Comparison of ENCODE assay signal across 8 cellular contexts in genomic region chr12:108568653-108569154, GRCh38. TPM values are rescaled to one million over a fixed set of nuclear protein-coding genes. Genes with fewer than 3 reads are reported as not detected.
DNase-seq lines count a peak whose midpoint lies in the region; ATAC-seq and TF ChIP-seq lines count a peak whose summit lies in the region.

No MANE protein-coding gene starts in this region.

- peaks cover 64% of the 10 kb centered on the region for H3K36me3 Mint-ChIP-seq in MCF 10A (ENCODE audit: insufficient read depth, unreplicated experiment)

- DNase-seq in activated naive CD8-positive, alpha-beta T cell treated with anti-CD3 and anti-CD28 coated beads, Interleukin-2, amount 50 U/mL, for 16 hours (ENCODE audit: low read depth, low spot score), result peak; percentile 40
- peak; percentile 15 to 32 (median 21) for DNase-seq in stimulated activated CD4-positive, alpha-beta T cell treated with anti-CD3 and anti-CD28 coated beads, TNF-alpha, amount 100 ng/mL, for 4 hours (ENCODE audit: low read depth in 3 of 3)
- DNase-seq in NCI-H2029 treated with DMSO at 0.1 percent for 48 hours (lab: John Stamatoyannopoulos, UW) (no peak), MCF 10A (ENCODE audit: unreplicated experiment) (no peak), DMS114 treated with DMSO at 0.1 percent for 48 hours (lab: John Stamatoyannopoulos, UW; ENCODE audit: unreplicated experiment) (no peak)

- CTCF ChIA-PET in MCF 10A (lab: Yijun Ruan, JAX), result interaction anchor here (0.8 to 14.4 kb wide), 2 partner anchors 49 to 382 kb away, joined by 3 to 274 read pairs; no protein-coding TSS in a partner anchor

- peaks cover 46% of the 10 kb centered on the region for H3K36me3 ChIP-seq in OCI-LY3 (replicated peaks; ENCODE audit: low read depth, low read length)

- no peaks in the 10 kb centered on the region for H3K9me3 Mint-ChIP-seq in MCF 10A (ENCODE audit: unreplicated experiment)

- TF ChIP-seq CTCF in OCI-LY3 (IDR thresholded peaks at IDR 0.05; ENCODE audit: low read depth, low read length), result no peak
- TF ChIP-seq CTCF in MCF 10A (IDR thresholded peaks at IDR 0.05; ENCODE audit: unreplicated experiment), result no peak

- no TSS peak for BruUV-seq in MCF 10A (replicated peaks; lab: Mats Ljungman, UMichigan)

- peak; percentile 76 for ATAC-seq in GM18511 (IDR thresholded peaks at IDR 0.05; ENCODE audit: unreplicated experiment)
- peak; percentile 74 for ATAC-seq in HG02870 (IDR thresholded peaks at IDR 0.05; ENCODE audit: unreplicated experiment)

- intact Hi-C loops in MCF 10A (cut with micrococcal nuclease), result no loop called here

- peak overlapping the region; percentile 99 for H3K27ac ChIP-seq in OCI-LY3 (ENCODE audit: low read length)

- no peaks in the 10 kb centered on the region for H3K27me3 Mint-ChIP-seq in MCF 10A (ENCODE audit: insufficient read depth, unreplicated experiment)

- H3K4me2 ChIP-seq in OCI-LY3 (ENCODE audit: low read length), result peak overlapping the region; percentile 79

- H3K4me3 ChIP-seq in OCI-LY3 (ENCODE audit: low read length), result peak overlapping the region; percentile 53

- POLR2A ChIA-PET in MCF 10A (lab: Yijun Ruan, JAX), result interaction anchor here (0.6 to 1.1 kb wide), 3 partner anchors 50 to 308 kb away, joined by 3 to 5 read pairs (median 3); no protein-coding TSS in a partner anchor

- H4K20me1 ChIP-seq in OCI-LY3 (ENCODE audit: insufficient read depth, low read length), result no peaks in the 10 kb centered on the region

- no peak overlapping the region for H2AFZ ChIP-seq in OCI-LY3 (ENCODE audit: low read depth, low read length)

- H3K79me2 ChIP-seq in OCI-LY3 (ENCODE audit: low read length), result peaks cover 15% of the 10 kb centered on the region

- peak overlapping the region; percentile 85 for H3K9ac ChIP-seq in OCI-LY3 (ENCODE audit: low read length)

- H3K4me3 Mint-ChIP-seq in MCF 10A (ENCODE audit: unreplicated experiment), result no peak overlapping the region

- H3K4me1 ChIP-seq in OCI-LY3 (ENCODE audit: low read length), result peaks cover 100% of the 10 kb centered on the region

- H3K9me3 ChIP-seq in OCI-LY3 (ENCODE audit: insufficient read depth, low read length), result no peaks in the 10 kb centered on the region

- peaks cover 8% of the 10 kb centered on the region for H3K4me1 Mint-ChIP-seq in MCF 10A (ENCODE audit: insufficient read depth, unreplicated experiment)

- H3K27me3 ChIP-seq in OCI-LY3 (ENCODE audit: low read depth, low read length), result no peaks in the 10 kb centered on the region

- no peak overlapping the region for H3K27ac Mint-ChIP-seq in MCF 10A (ENCODE audit: low read depth, unreplicated experiment)

RNA-seq across cellular contexts. Expression of gene ISCU, which starts 6.3 kb away (rescaled TPM):
- total RNA-seq in MCF 10A (2022), result 115 and 125 TPM in 2 replicates

RNA-seq across cellular contexts. Expression of gene SART3, which starts 7.7 kb away (rescaled TPM):
- 73.4 and 85.4 TPM in 2 replicates for total RNA-seq in MCF 10A (2022)

RNA-seq across cellular contexts. Expression of gene TMEM119, which starts 29.2 kb away (rescaled TPM):
- not detected in 2 replicates for total RNA-seq in MCF 10A (2022)

RNA-seq across cellular contexts. Expression of gene FICD, which starts 53.6 kb away (rescaled TPM):
- 14.3 and 15.2 TPM in 2 replicates for total RNA-seq in MCF 10A (2022)

Comparison
In these comparisons a context has a peak if more than half of its experiments do, and no peak if none do; other contexts are left out.
1. DNase-seq: peak in activated naive CD8-positive, alpha-beta T cell treated with anti-CD3 and anti-CD28 coated beads, Interleukin-2, amount 50 U/mL, for 16 hours (single experiment) and stimulated activated CD4-positive, alpha-beta T cell treated with anti-CD3 and anti-CD28 coated beads, TNF-alpha, amount 100 ng/mL, for 4 hours (3 of 3); none in NCI-H2029 treated with DMSO at 0.1 percent for 48 hours (single experiment), MCF 10A (single experiment) and DMS114 treated with DMSO at 0.1 percent for 48 hours (single experiment).